10 cellular contexts compared by ENCODE assay signal in the genomic region with DNA sequence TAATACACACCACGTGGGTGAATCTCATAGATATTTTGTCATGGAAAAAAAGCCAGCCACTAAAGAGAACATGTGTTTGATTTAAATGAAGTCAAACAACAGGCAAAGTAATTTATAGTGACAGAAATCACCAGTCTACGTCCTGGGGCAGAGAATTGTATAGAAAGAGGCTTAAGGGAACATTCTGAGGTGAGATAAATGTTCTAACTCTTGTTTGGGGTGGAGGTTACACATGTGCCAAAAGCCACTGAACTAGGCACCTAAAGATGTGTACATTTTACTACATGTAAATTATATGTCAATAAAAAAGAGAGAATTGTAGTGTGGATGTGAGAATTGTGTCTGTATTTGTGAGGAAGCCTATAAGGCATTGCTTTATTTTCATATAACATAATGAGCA.
"Had no signal": no experiment of that assay in that cellular context is flagged by ENCODE, and none has a peak within 500 bp of the region (broad histone marks: within the 10 kb centered on the region; RNA-seq: fewer than 3 reads in every experiment).

No MANE protein-coding gene starts in this region.

- H3K4me1 Mint-ChIP-seq: GM23338, H9 had no signal

- H3K27ac Mint-ChIP-seq: GM23338, H9, HFFc6 had no signal

- FAIRE-seq: H1, H54 had no signal

- H2AFZ ChIP-seq: GM23248, GM23338 had no signal

- DNase-seq: GM23248, GOT3, H7, H9, HCEC 1CT, HFFc6 had no signal

- H3K4me2 ChIP-seq: GM23338 had no signal

- H3K9me3 ChIP-seq: HAP-1 had no signal

- H3K9me3 Mint-ChIP-seq: GM23338, H9, HFFc6 had no signal

- H3K4me1 ChIP-seq: HAP-1 had no signal

- H3K36me3 ChIP-seq: HAP-1 had no signal

- H3K27ac ChIP-seq: GM23248 had no signal

- H3K9ac ChIP-seq: GM23248 had no signal

- H3K4me3 Mint-ChIP-seq: GM23338, H9, HFFc6 had no signal

- H3K4me3 ChIP-seq: GM23248, GM23338, HAP-1 had no signal
